In genomic region chr13:20702945-20703784, GRCh38 we compare ENCODE assay signal across 8 cellular contexts. TPM values are rescaled to one million over a fixed set of nuclear protein-coding genes. Genes with fewer than 3 reads are reported as not detected.
DNase-seq lines count a peak whose midpoint lies in the region; ATAC-seq and TF ChIP-seq lines count a peak whose summit lies in the region.

IL17D (plus strand) TSS chr13:20703699; CDS start chr13:20704002, 303 bp downstream.

- H3K4me1 Mint-ChIP-seq in T-helper 1 cell treated with Interleukin-12 subunit alpha and Interleukin-12 subunit beta and Interleukin-4 antibody, amounts not matched to agents 30 μg/mL and 1 μg/mL, for 36 hours (ENCODE audit: low read depth), result peaks cover 5% of the 10 kb centered on the region

- TF ChIP-seq CTCF in BE2C (IDR thresholded peaks at IDR 0.05; ENCODE audit: low read depth, low read length) (no peak), cardiac fibroblast (IDR thresholded peaks at IDR 0.05; ENCODE audit: low read depth, low read length) (no peak)

- no peaks in the 10 kb centered on the region for H3K9me3 Mint-ChIP-seq in T-helper 1 cell treated with Interleukin-12 subunit alpha and Interleukin-12 subunit beta and Interleukin-4 antibody, amounts not matched to agents 30 μg/mL and 1 μg/mL, for 36 hours

- ATAC-seq in GM18873 (IDR thresholded peaks at IDR 0.05; ENCODE audit: low FRiP score, unreplicated experiment) (peak; percentile 17), HG03135 (IDR thresholded peaks at IDR 0.05; ENCODE audit: unreplicated experiment) (peak; percentile 36)

- H3K4me3 Mint-ChIP-seq in T-helper 1 cell treated with Interleukin-12 subunit alpha and Interleukin-12 subunit beta and Interleukin-4 antibody, amounts not matched to agents 30 μg/mL and 1 μg/mL, for 36 hours, result peak within 1 kb of the TSS; percentile 88

- H3K27me3 ChIP-seq in BE2C, result peaks cover 5% of the 10 kb centered on the region

- peak within 1 kb of the TSS; percentile 80 for H3K4me3 ChIP-seq in BE2C (ENCODE audit: low read depth, low read length)
- peak within 1 kb of the TSS; percentile 59 to 71 for H3K4me3 ChIP-seq in cardiac fibroblast (replicated peaks in 1 of 2; ENCODE audit: low read depth in 2 of 2, low read length in 2 of 2)

- DNase-seq in BE2C, result peak; percentile 52
- DNase-seq in cardiac fibroblast (ENCODE audit: low read depth in 2 of 2), result peak in 1 of 2 donors; percentile 20
- peak; percentile 65 for DNase-seq in left kidney (ENCODE audit: low read depth, low spot score)
- DNase-seq in stimulated activated CD4-positive, alpha-beta T cell treated with anti-CD3 and anti-CD28 coated beads, TNF-alpha, amount 100 ng/mL, for 24 hours (ENCODE audit: low read depth in 3 of 3), result peak in 2 of 3 experiments; percentile 21 to 30
- DNase-seq in NCI-H1436 (lab: John Stamatoyannopoulos, UW), result no peak

- H3K27ac Mint-ChIP-seq in T-helper 1 cell treated with Interleukin-12 subunit alpha and Interleukin-12 subunit beta and Interleukin-4 antibody, amounts not matched to agents 30 μg/mL and 1 μg/mL, for 36 hours, result no peak within 1 kb of the TSS

- H3K9me3 ChIP-seq in BE2C, result no peaks in the 10 kb centered on the region

- no peaks in the 10 kb centered on the region for H3K4me1 ChIP-seq in BE2C

- H3K36me3 ChIP-seq in BE2C, result no peaks in the 10 kb centered on the region

- H3K36me3 Mint-ChIP-seq in T-helper 1 cell treated with Interleukin-12 subunit alpha and Interleukin-12 subunit beta and Interleukin-4 antibody, amounts not matched to agents 30 μg/mL and 1 μg/mL, for 36 hours (ENCODE audit: low read depth), result peaks cover 2% of the 10 kb centered on the region

- H3K27me3 Mint-ChIP-seq in T-helper 1 cell treated with Interleukin-12 subunit alpha and Interleukin-12 subunit beta and Interleukin-4 antibody, amounts not matched to agents 30 μg/mL and 1 μg/mL, for 36 hours (ENCODE audit: low read depth), result peaks cover 49% of the 10 kb centered on the region

RNA-seq across cellular contexts. Expression of gene IL17D, which starts in this region (rescaled TPM):
- 2.6 TPM for polyA plus RNA-seq in BE2C (2012; ENCODE audit: insufficient read depth, insufficient read length, low read depth)
